12 cellular contexts compared by ENCODE assay signal in genomic region chr5:140868721-140869554, GRCh38. TPM values are rescaled to one million over a fixed set of nuclear protein-coding genes. Genes with fewer than 3 reads are reported as not detected.
DNase-seq lines count a peak whose midpoint lies in the region; ATAC-seq and TF ChIP-seq lines count a peak whose summit lies in the region.
"Had no signal": no experiment of that assay in that cellular context is flagged by ENCODE, and none has a peak within 500 bp of the region (broad histone marks: within the 10 kb centered on the region; RNA-seq: fewer than 3 reads in every experiment).

A gene with protein sequence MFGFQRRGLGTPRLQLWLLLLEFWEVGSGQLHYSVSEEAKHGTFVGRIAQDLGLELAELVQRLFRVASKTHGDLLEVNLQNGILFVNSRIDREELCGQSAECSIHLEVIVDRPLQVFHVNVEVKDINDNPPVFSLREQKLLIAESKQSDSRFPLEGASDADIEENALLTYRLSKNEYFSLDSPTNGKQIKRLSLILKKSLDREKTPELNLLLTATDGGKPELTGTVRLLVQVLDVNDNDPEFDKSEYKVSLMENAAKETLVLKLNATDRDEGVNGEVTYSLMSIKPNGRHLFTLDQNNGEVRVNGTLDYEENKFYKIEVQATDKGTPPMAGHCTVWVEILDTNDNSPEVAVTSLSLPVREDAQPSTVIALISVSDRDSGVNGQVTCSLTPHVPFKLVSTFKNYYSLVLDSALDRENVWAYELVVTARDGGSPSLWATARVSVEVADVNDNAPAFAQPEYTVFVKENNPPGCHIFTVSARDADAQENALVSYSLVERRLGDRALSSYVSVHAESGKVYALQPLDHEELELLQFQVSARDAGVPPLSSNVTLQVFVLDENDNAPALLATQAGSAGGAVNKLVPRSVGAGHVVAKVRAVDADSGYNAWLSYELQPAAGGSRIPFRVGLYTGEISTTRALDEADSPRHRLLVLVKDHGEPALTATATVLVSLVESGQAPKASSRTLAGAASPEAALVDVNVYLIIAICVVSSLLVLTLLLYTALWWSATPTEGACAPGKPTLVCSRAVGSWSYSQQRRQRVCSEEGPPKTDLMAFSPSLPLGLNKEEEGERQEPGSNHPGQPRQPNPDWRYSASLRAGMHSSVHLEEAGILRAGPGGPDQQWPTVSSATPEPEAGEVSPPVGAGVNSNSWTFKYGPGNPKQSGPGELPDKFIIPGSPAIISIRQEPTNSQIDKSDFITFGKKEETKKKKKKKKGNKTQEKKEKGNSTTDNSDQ (plus strand): TSS chr5:140868957. CDS start chr5:140869104, 147 bp downstream.

- peak in 3 of 5 experiments; percentile 12 to 27 (median 21) for TF ChIP-seq CTCF in tibial nerve (IDR thresholded peaks at IDR 0.05)

- ATAC-seq in GM21825 (IDR thresholded peaks at IDR 0.05; ENCODE audit: unreplicated experiment): no peak
- ATAC-seq in HG02840 (IDR thresholded peaks at IDR 0.05; ENCODE audit: low FRiP score, unreplicated experiment): no peak

- 15 to 27% methylated on average over 40 to 41 of the region's 41 CpGs for WGBS in tibial nerve, 2 donors

- no peaks in the 10 kb centered on the region for H3K27me3 ChIP-seq in tibial nerve

- TF ChIP-seq POLR2A in tibial nerve (IDR thresholded peaks at IDR 0.05): no peak

- H3K4me1 ChIP-seq in tibial nerve: no peaks in the 10 kb centered on the region

- DNase-seq in DMS79 treated with DMSO at 0.1 percent for 48 hours (lab: John Stamatoyannopoulos, UW) (peak; percentile 61), DMS79 (lab: John Stamatoyannopoulos, UW) (no peak), RPMI7951 (ENCODE audit: low read depth) (peak; percentile 19), hippocampal formation (lab: John Stamatoyannopoulos, UW) (peak; percentile 15 to 30), tibial nerve (ENCODE audit: low spot score in 2 of 2) (no peak)
- DNase-seq in activated naive CD4-positive, alpha-beta T cell treated with Interleukin-2 at 50 U/mL for 16 hours: no peak
- DNase-seq: activated T-cell treated with anti-CD3 and anti-CD28 coated beads for 4 hours, immature natural killer cell, NCI-H146 had no signal

- no peak within 1 kb of the TSS for H3K27ac ChIP-seq in tibial nerve
- H3K27ac ChIP-seq: 22Rv1 had no signal

- H3K9me3 ChIP-seq in tibial nerve: peaks cover 0 to 50% (median under 1%) of the 10 kb centered on the region in 4 donors

- H3K4me3 ChIP-seq in tibial nerve: peak within 1 kb of the TSS in 1 of 4 donors; percentile 37

- no peaks in the 10 kb centered on the region for H3K36me3 ChIP-seq in tibial nerve

- TF ChIP-seq EP300 in tibial nerve (IDR thresholded peaks at IDR 0.05): no peak

RNA-seq across cellular contexts. Expression of the gene that starts here (rescaled TPM):
- total RNA-seq in RPMI7951 (2014; rRNA removed; shearing (Covaris generic)): not detected in 2 replicates
- total RNA-seq in tibial nerve: 1 to 10 TPM in 1 of 4 donors, under 1 TPM in 3; 0.60 to 1.3 (median 0.91) TPM

Comparison
In these comparisons a context has a peak if more than half of its experiments do, and no peak if none do; other contexts are left out.
1. DNase-seq: peak in DMS79 treated with DMSO at 0.1 percent for 48 hours (single experiment) and hippocampal formation (2 of 2); none in DMS79 (single experiment), tibial nerve (0 of 2) and activated naive CD4-positive, alpha-beta T cell treated with Interleukin-2 at 50 U/mL for 16 hours (single experiment).
2. Peak in DNase-seq in RPMI7951; RNA of the gene not detected or under 1 TPM.